ENCODE assay signal across 25 cellular contexts in genomic region chr2:69084492-69084891, GRCh38.
"Had no signal": no experiment of that assay in that cellular context is flagged by ENCODE, and none has a peak within 500 bp of the region (broad histone marks: within the 10 kb centered on the region; RNA-seq: fewer than 3 reads in every experiment).

No MANE protein-coding gene starts in this region.

- ATAC-seq: activated T-cell treated with anti-CD3 and anti-CD28 coated beads, Interleukin-2, amount 50 U/mL, for 72 hours had no signal

- H3K36me3 ChIP-seq: breast epithelium, colonic mucosa, esophagus squamous epithelium had no signal

- H3K9me3 ChIP-seq: ascending aorta, breast epithelium, colonic mucosa, esophagus squamous epithelium had no signal

- DNase-seq: activated CD4-positive, alpha-beta memory T cell treated with anti-CD3 and anti-CD28 coated beads, Interleukin-2, amount 10 ng/mL, durations not matched to agents 7 days and 5 days; activated CD4-positive, alpha-beta T cell treated with anti-CD3 and anti-CD28 coated beads for 1 hour; activated CD4-positive, alpha-beta T cell treated with anti-CD3 and anti-CD28 coated beads for 4 hours; activated CD4-positive, alpha-beta T cell treated with anti-CD3 and anti-CD28 coated beads, Interleukin-2, amount 10 ng/mL, durations not matched to agents 7 days and 5 days; activated CD4-positive, alpha-beta T cell treated with anti-CD3 and anti-CD28 coated beads, Interleukin-2, amount 50 U/mL, for 4 hours; activated CD8-positive, alpha-beta memory T cell treated with anti-CD3 and anti-CD28 coated beads, Interleukin-2, amount 50 U/mL, for 48 hours; activated gamma-delta T cell; activated naive CD4-positive, alpha-beta T cell; activated naive CD4-positive, alpha-beta T cell treated with anti-CD3 and anti-CD28 coated beads, Interleukin-2, amount 50 U/mL, for 16 hours; activated T-cell treated with anti-CD3 and anti-CD28 coated beads for 4 hours; activated T-cell treated with anti-CD3 and anti-CD28 coated beads, Interleukin-2, amount 50 U/mL, for 24 hours; activated T-cell treated with anti-CD3 and anti-CD28 coated beads, Interleukin-2, amount 50 U/mL, for 72 hours; amniotic stem cell; central memory CD4-positive, alpha-beta T cell; cerebellar nuclear complex; colonic mucosa; effector CD8-positive, alpha-beta T cell; esophagus squamous epithelium; foreskin fibroblast; head of caudate nucleus; T-helper 2 cell had no signal

- H3K27me3 ChIP-seq: ascending aorta, breast epithelium, cardiac muscle cell, colonic mucosa, esophagus squamous epithelium had no signal

- H3K27ac ChIP-seq: breast epithelium, cardiac muscle cell, colonic mucosa, epithelial cell of prostate had no signal

- H3K4me3 ChIP-seq: ascending aorta, breast epithelium, cardiac muscle cell, colonic mucosa, esophagus squamous epithelium had no signal

- H3K4me1 ChIP-seq: colonic mucosa had no signal
